Comparison of ENCODE assay signal across 32 cellular contexts in genomic region chr3:142894493-142894892, GRCh38. TPM values are rescaled to one million over a fixed set of nuclear protein-coding genes. Genes with fewer than 3 reads are reported as not detected.
"Had no signal": no experiment of that assay in that cellular context is flagged by ENCODE, and none has a peak within 500 bp of the region (broad histone marks: within the 10 kb centered on the region; RNA-seq: fewer than 3 reads in every experiment).

No MANE protein-coding gene starts in this region.

- H3K27ac ChIP-seq: ascending aorta, cardiac muscle cell, colonic mucosa, epithelial cell of prostate, gastrocnemius medialis, hepatocyte, skin epidermis, thoracic aorta, uterus, WERI-Rb-1 had no signal

- H3K4me1 ChIP-seq: colonic mucosa, gastrocnemius medialis, uterus had no signal

- H3K9me3 ChIP-seq: ascending aorta, colonic mucosa, gastrocnemius medialis, mucosa of descending colon, thoracic aorta, uterus had no signal

- H3K27me3 ChIP-seq: ascending aorta, uterus had no signal

- H3K4me2 ChIP-seq: hepatocyte had no signal

- H3K4me3 ChIP-seq: ascending aorta, cardiac muscle cell, colonic mucosa, gastrocnemius medialis, hepatocyte, mucosa of descending colon, skin epidermis, thoracic aorta, uterus had no signal

- H3K79me2 ChIP-seq: hepatocyte had no signal

- H3K36me3 ChIP-seq: ascending aorta, cardiac muscle cell, colonic mucosa, gastrocnemius medialis, thoracic aorta, uterus, WERI-Rb-1 had no signal

- DNase-seq: activated CD4-positive, alpha-beta memory T cell treated with anti-CD3 and anti-CD28 coated beads for 36 hours; activated CD4-positive, alpha-beta T cell treated with anti-CD3 and anti-CD28 coated beads, Interleukin-2, amount 10 ng/mL, durations not matched to agents 24 days and 14 days; activated CD4-positive, CD25-positive, alpha-beta regulatory T cell treated with anti-CD3 and anti-CD28 coated beads, Interleukin-2, amount 50 U/mL, for 72 hours; activated CD8-positive, alpha-beta memory T cell treated with anti-CD3 and anti-CD28 coated beads, Interleukin-2, amount 50 U/mL, for 4 hours; activated effector memory CD4-positive, alpha-beta T cell treated with anti-CD3 and anti-CD28 coated beads, Interleukin-2, amount 50 U/mL, for 16 hours; activated naive CD4-positive, alpha-beta T cell treated with anti-CD3 and anti-CD28 coated beads for 36 hours; activated naive CD8-positive, alpha-beta T cell treated with anti-CD3 and anti-CD28 coated beads, Interleukin-2, amount 10 ng/mL, durations not matched to agents 7 days and 5 days; activated T-cell treated with anti-CD3 and anti-CD28 coated beads, Interleukin-2, amount 50 U/mL, for 1 hour; cerebellar nuclear complex; colonic mucosa; effector CD8-positive, alpha-beta T cell; gastrocnemius medialis; left cardiac atrium; left ventricle myocardium superior; mucosa of descending colon; stimulated activated CD4-positive, alpha-beta T cell treated with anti-CD3 and anti-CD28 coated beads, Interleukin-12 subunit alpha, Interleukin-12 subunit beta, amount 100 ng/mL, for 4 hours; stimulated activated CD4-positive, alpha-beta T cell treated with anti-CD3 and anti-CD28 coated beads, Interleukin-4, amount 100 ng/mL, for 1 hour; stimulated activated naive CD8-positive, alpha-beta T cell treated with anti-CD3 and anti-CD28 coated beads, Interleukin-15, Interleukin-2, amounts not matched to agents 100 U/mL and 50 U/mL, for 24 hours; trophoblast cell; uterus; WERI-Rb-1 had no signal

- H2AFZ ChIP-seq: hepatocyte had no signal

- ATAC-seq: gastrocnemius medialis; left cardiac atrium; left ventricle myocardium superior; mucosa of descending colon; sciatic nerve; stimulated activated naive CD8-positive, alpha-beta T cell treated with anti-CD3 and anti-CD28 coated beads, Interleukin-15, Interleukin-2, amounts not matched to agents 100 U/mL and 50 U/mL, for 24 hours had no signal

- FAIRE-seq: endometrium, keratinocyte had no signal

RNA-seq across cellular contexts. Expression of gene PCOLCE2, which starts 5.6 kb away (rescaled TPM):
- total RNA-seq: activated naive CD8-positive, alpha-beta T cell treated with anti-CD3 and anti-CD28 coated beads, Interleukin-2, amount 10 ng/mL, durations not matched to agents 7 days and 5 days; activated T-helper 1 cell treated with anti-CD3 and anti-CD28 coated beads, Interleukin-12 subunit alpha, Interleukin-12 subunit beta, Interleukin-2, Interleukin-4 antibody, amounts not matched to agents 30 ng/mL and 10 ng/mL and 1 ng/mL, durations not matched to agents 14 hours and 24 hours and 36 hours; lung microvascular endothelial cell had no signal
